16 cellular contexts compared by ENCODE assay signal in the genomic region with DNA sequence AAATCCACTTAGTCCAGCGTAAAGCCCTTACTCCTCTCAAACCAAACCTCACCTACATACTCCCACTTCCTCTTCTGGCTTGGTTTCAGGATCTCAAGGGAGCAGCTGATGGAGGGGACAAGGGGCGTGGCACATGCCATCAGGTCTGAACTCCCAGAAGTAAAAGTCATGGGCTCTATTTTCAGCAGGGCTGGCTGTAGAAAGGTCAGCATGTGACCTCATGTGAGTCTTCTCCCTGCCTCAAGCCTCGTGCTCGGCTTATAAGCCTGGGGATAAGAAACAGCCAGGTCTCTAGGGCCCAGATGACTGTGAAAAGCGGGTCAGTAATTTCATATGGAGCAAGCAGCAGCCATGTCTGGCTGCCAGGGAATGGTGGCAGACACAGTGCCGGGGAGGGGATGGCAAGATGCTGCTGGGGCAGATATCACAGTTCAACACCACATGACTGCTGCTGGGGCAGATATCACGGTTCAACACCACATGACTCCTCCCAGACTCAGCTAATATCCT.
DNase-seq lines count a peak whose midpoint lies in the region; ATAC-seq, FAIRE-seq and TF ChIP-seq lines count a peak whose summit lies in the region.
"Had no signal": no experiment of that assay in that cellular context is flagged by ENCODE, and none has a peak within 500 bp of the region (broad histone marks: within the 10 kb centered on the region; RNA-seq: fewer than 3 reads in every experiment).

No MANE protein-coding gene starts in this region.

- TF ChIP-seq EP300 in GM12878 (IDR thresholded peaks at IDR 0.05; ENCODE audit: borderline replicate concordance in 1 of 2, control insufficient read depth in 1 of 2, low read depth in 2 of 2, low read length in 2 of 2) (no peak), SK-N-SH (IDR thresholded peaks at IDR 0.05; ENCODE audit: borderline replicate concordance in 1 of 2, low read depth in 1 of 2, low read length in 1 of 2) (no peak)

- H3K4me2 ChIP-seq in GM12878 (ENCODE audit: control insufficient read depth, insufficient read depth) (no peak overlapping the region), osteoblast (ENCODE audit: insufficient read depth, low read length) (no peak overlapping the region), SK-N-SH (no peak overlapping the region)

- POLR2A ChIA-PET in GM12878 (lab: Charles Lee), result no interaction called here
- POLR2A ChIA-PET in SK-N-SH (lab: Yijun Ruan, JAX), result no interaction called here

- no peak overlapping the region for H2AFZ ChIP-seq in GM12878 (ENCODE audit: control insufficient read depth, low read depth, low read length)
- H2AFZ ChIP-seq in osteoblast (ENCODE audit: low read length), result peak overlapping the region; percentile 4
- H2AFZ ChIP-seq in SK-N-SH (ENCODE audit: low read depth), result no peak overlapping the region

- H3K9me3 ChIP-seq in GM12878 (replicated peaks; ENCODE audit: control insufficient read depth, insufficient read depth, low read length) (no peaks in the 10 kb centered on the region), osteoblast (ENCODE audit: low read depth, low read length) (no peaks in the 10 kb centered on the region), SK-N-SH (no peaks in the 10 kb centered on the region)

- no TSS peak for BruUV-seq in GM12878 (replicated peaks; lab: Mats Ljungman, UMichigan)

- FAIRE-seq in GM12891 (lab: Jason Lieb, UNC), result no peak
- no peak for FAIRE-seq in GM12878 (lab: Jason Lieb, UNC)

- CTCF ChIA-PET in GM12878 (lab: Yijun Ruan, JAX) (interaction anchor here (0.6 kb wide), 1 partner anchor 325 kb away, joined by 4 read pairs; no protein-coding TSS in a partner anchor), SK-N-SH (lab: Yijun Ruan, JAX) (no interaction called here)

- TF ChIP-seq CTCF in GM12878 (IDR thresholded peaks at IDR 0.05 in 2 of 3, conservative IDR thresholded peaks at IDR 0.05 in 1 of 3; ENCODE audit: control insufficient read depth in 2 of 3, extremely low read depth in 1 of 3, insufficient read depth in 1 of 3, low read depth in 3 of 3, low read length in 3 of 3) (no peak), osteoblast (IDR thresholded peaks at IDR 0.05; ENCODE audit: extremely low read depth, low read depth, low read length) (no peak), SK-N-SH (IDR thresholded peaks at IDR 0.05) (no peak)

- H3K27me3 ChIP-seq in GM12878 (replicated peaks in 1 of 2; ENCODE audit: control insufficient read depth in 2 of 2, insufficient read depth in 2 of 2, low read length in 1 of 2), result no peaks in the 10 kb centered on the region
- H3K27me3 ChIP-seq in osteoblast (ENCODE audit: insufficient read depth, low read length), result no peaks in the 10 kb centered on the region
- H3K27me3 ChIP-seq in SK-N-SH (ENCODE audit: insufficient read depth), result no peaks in the 10 kb centered on the region

- in situ Hi-C loops in GM12878 (cut with MboI), result no loop called here

- H3K79me2 ChIP-seq in GM12878 (ENCODE audit: control insufficient read depth, insufficient read depth, low read length) (no peaks in the 10 kb centered on the region), osteoblast (ENCODE audit: insufficient read depth, low read length) (no peaks in the 10 kb centered on the region), SK-N-SH (ENCODE audit: insufficient read depth) (no peaks in the 10 kb centered on the region)

- H3K9ac ChIP-seq in GM12878 (ENCODE audit: control insufficient read depth, insufficient read depth, low read length) (no peak overlapping the region), SK-N-SH (no peak overlapping the region)

- no peaks in the 10 kb centered on the region for H3K9me2 ChIP-seq in SK-N-SH

- SMC1A ChIA-PET in GM12878 (lab: Charles Lee; ENCODE audit: uncharacterized antibody, unreplicated experiment), result no interaction called here

- TF ChIP-seq POLR2A in GM12891 (IDR thresholded peaks at IDR 0.05; ENCODE audit: low read depth, low read length) (no peak), GM12878 (IDR thresholded peaks at IDR 0.05; ENCODE audit: low read depth, low read length) (no peak)

- H3K27ac ChIP-seq in GM12878 (ENCODE audit: control insufficient read depth, insufficient read depth), result no peak overlapping the region
- H3K27ac ChIP-seq in osteoblast (ENCODE audit: low read depth, low read length), result no peak overlapping the region
- H3K27ac ChIP-seq in SK-N-SH (ENCODE audit: low read depth in 2 of 2, low read length in 1 of 2), result no peak overlapping the region

- no peaks in the 10 kb centered on the region for H3K36me3 ChIP-seq in GM12878 (ENCODE audit: control insufficient read depth in 2 of 2, insufficient read depth in 2 of 2, low read length in 1 of 2)
- no peaks in the 10 kb centered on the region for H3K36me3 ChIP-seq in osteoblast (ENCODE audit: insufficient read depth, low read length)
- no peaks in the 10 kb centered on the region for H3K36me3 ChIP-seq in SK-N-SH (replicated peaks in 1 of 2; ENCODE audit: control insufficient read depth in 1 of 2, insufficient read depth in 2 of 2, low read length in 1 of 2)

- H4K20me1 ChIP-seq in GM12878 (ENCODE audit: control insufficient read depth, insufficient read depth) (no peaks in the 10 kb centered on the region), osteoblast (ENCODE audit: insufficient read depth, low read length) (peaks cover 2% of the 10 kb centered on the region), SK-N-SH (ENCODE audit: insufficient read depth) (no peaks in the 10 kb centered on the region)

- H3K4me1 ChIP-seq in GM12878 (ENCODE audit: control insufficient read depth, insufficient read depth, low read length), result no peaks in the 10 kb centered on the region
- H3K4me1 ChIP-seq in osteoblast (ENCODE audit: insufficient read depth, low read length), result no peaks in the 10 kb centered on the region
- peaks cover 0 to 20% of the 10 kb centered on the region in 2 experiments; a peak in 1 of 4 replicates for H3K4me1 ChIP-seq in SK-N-SH (ENCODE audit: control insufficient read depth in 1 of 2, insufficient read depth in 2 of 2, low read depth in 1 of 2, low read length in 1 of 2)

- intact Hi-C loops in GM12878 (cut with micrococcal nuclease; ENCODE audit: unreplicated experiment), result no loop called here

- H3K4me3 ChIP-seq in GM12878 (no peak overlapping the region), osteoblast (ENCODE audit: insufficient read depth, low read length) (no peak overlapping the region), SK-N-SH (ENCODE audit: low read depth in 2 of 2, low read length in 1 of 2) (no peak overlapping the region)

- RAD21 ChIA-PET in GM12878 (lab: Charles Lee; ENCODE audit: unreplicated experiment), result no interaction called here

- TF ChIP-seq RAD21 in GM12878 (IDR thresholded peaks at IDR 0.05; ENCODE audit: insufficient read depth, low read depth, low read length), result no peak
- TF ChIP-seq RAD21 in SK-N-SH (IDR thresholded peaks at IDR 0.05; ENCODE audit: low read length), result no peak

- peak; percentile 20 for DNase-seq in A172 (ENCODE audit: low spot score)
- DNase-seq in GM12891 (ENCODE audit: insufficient read length, low spot score), result no peak
- DNase-seq in GM12878 (ENCODE audit: low read depth, low spot score), result no peak
- DNase-seq in osteoblast (ENCODE audit: insufficient read length, low spot score, missing footprints), result no peak
- DNase-seq in SK-N-SH, result no peak
- DNase-seq: CD4-positive, CD25-positive, alpha-beta regulatory T cell; EL; HCEC 1CT; NCI-H1048; NCI-H1436 treated with DMSO at 0.1 percent for 48 hours; NCI-H2029 treated with DMSO at 0.1 percent for 48 hours; NCI-H510A treated with DMSO at 0.1 percent for 48 hours; Right ventricle myocardium superior had no signal

- ATAC-seq in GM12878 (peak; percentile 28; the same call in 1 of the 3 replicates), HG03521 (IDR thresholded peaks at IDR 0.05; ENCODE audit: unreplicated experiment) (no peak), GM18867 (IDR thresholded peaks at IDR 0.05; ENCODE audit: unreplicated experiment) (no peak)
- ATAC-seq: Panc1 had no signal

- WGBS in GM12878 (ENCODE audit: insufficient coverage, insufficient replicate concordance, low lambda C conversion rate, missing lambda C conversion rate), result 2% methylated on average over 7 of the region's 7 CpGs
- 34% methylated on average over 6 of the region's 7 CpGs for WGBS in SK-N-SH (ENCODE audit: low lambda C conversion rate)

- H3F3A ChIP-seq in SK-N-SH (replicated peaks; ENCODE audit: insufficient read depth), result no peaks in the 10 kb centered on the region

TF ChIP-seq in GM12891, 5 proteins besides CTCF, POLR2A, EP300 and RAD21:
- TF ChIP-seq SPI1 (IDR thresholded peaks at IDR 0.05; ENCODE audit: low read depth, low read length) (peak; percentile 64), POU2F2 (IDR thresholded peaks at IDR 0.05; ENCODE audit: low read depth, low read length) (no peak)

TF ChIP-seq in GM12878, 131 proteins besides CTCF, POLR2A, EP300 and RAD21 (continues in another document):
- peak in 1 of 2 experiments; percentile 15; a peak in 1 of 4 replicates for TF ChIP-seq BHLHE40 (IDR thresholded peaks at IDR 0.05; ENCODE audit: borderline replicate concordance in 1 of 2, low read depth in 2 of 2, low read length in 1 of 2)

TF ChIP-seq in SK-N-SH, 30 proteins besides CTCF, POLR2A, EP300 and RAD21 (continues in another document):
- TF ChIP-seq, protein P1, sequence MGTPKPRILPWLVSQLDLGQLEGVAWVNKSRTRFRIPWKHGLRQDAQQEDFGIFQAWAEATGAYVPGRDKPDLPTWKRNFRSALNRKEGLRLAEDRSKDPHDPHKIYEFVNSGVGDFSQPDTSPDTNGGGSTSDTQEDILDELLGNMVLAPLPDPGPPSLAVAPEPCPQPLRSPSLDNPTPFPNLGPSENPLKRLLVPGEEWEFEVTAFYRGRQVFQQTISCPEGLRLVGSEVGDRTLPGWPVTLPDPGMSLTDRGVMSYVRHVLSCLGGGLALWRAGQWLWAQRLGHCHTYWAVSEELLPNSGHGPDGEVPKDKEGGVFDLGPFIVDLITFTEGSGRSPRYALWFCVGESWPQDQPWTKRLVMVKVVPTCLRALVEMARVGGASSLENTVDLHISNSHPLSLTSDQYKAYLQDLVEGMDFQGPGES (IDR thresholded peaks at IDR 0.05; ENCODE audit: low read depth, low read length), result no peak
- TF ChIP-seq, protein P2, sequence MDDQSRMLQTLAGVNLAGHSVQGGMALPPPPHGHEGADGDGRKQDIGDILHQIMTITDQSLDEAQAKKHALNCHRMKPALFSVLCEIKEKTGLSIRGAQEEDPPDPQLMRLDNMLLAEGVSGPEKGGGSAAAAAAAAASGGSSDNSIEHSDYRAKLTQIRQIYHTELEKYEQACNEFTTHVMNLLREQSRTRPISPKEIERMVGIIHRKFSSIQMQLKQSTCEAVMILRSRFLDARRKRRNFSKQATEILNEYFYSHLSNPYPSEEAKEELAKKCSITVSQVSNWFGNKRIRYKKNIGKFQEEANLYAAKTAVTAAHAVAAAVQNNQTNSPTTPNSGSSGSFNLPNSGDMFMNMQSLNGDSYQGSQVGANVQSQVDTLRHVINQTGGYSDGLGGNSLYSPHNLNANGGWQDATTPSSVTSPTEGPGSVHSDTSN (IDR thresholded peaks at IDR 0.05), result no peak
- no peak for TF ChIP-seq GABPA (IDR thresholded peaks at IDR 0.05; ENCODE audit: low read depth)
- no peak for TF ChIP-seq TAF1 (IDR thresholded peaks at IDR 0.05; ENCODE audit: borderline replicate concordance, low read depth, low read length)
- no peak for TF ChIP-seq MEF2A (IDR thresholded peaks at IDR 0.05; ENCODE audit: borderline replicate concordance, low read depth)
- no peak for TF ChIP-seq TEAD4 (IDR thresholded peaks at IDR 0.05; ENCODE audit: borderline replicate concordance, insufficient read depth)
- no peak for TF ChIP-seq FOSL2 (IDR thresholded peaks at IDR 0.05; ENCODE audit: borderline replicate concordance, low read depth)
